Comparison of ENCODE assay signal across 19 cellular contexts in genomic region chr10:18611168-18611567, GRCh38. TPM values are rescaled to one million over a fixed set of nuclear protein-coding genes. Genes with fewer than 3 reads are reported as not detected.
DNase-seq lines count a peak whose midpoint lies in the region; FAIRE-seq and TF ChIP-seq lines count a peak whose summit lies in the region.
"Had no signal": no experiment of that assay in that cellular context is flagged by ENCODE, and none has a peak within 500 bp of the region (broad histone marks: within the 10 kb centered on the region; RNA-seq: fewer than 3 reads in every experiment).

No MANE protein-coding gene starts in this region.

- H3K4me3 Mint-ChIP-seq in nephron progenitor cell = no peak overlapping the region
- H3K4me3 Mint-ChIP-seq: activated naive CD8-positive, alpha-beta T cell treated with anti-CD3 and anti-CD28 coated beads for 36 hours; CD4-positive, alpha-beta memory T cell; naive thymus-derived CD8-positive, alpha-beta T cell; T-helper 1 cell treated with Interleukin-12 subunit alpha and Interleukin-12 subunit beta and Interleukin-4 antibody, amounts not matched to agents 30 μg/mL and 1 μg/mL, for 36 hours had no signal

- no peak for TF ChIP-seq CTCF in colonic mucosa (IDR thresholded peaks at IDR 0.05)
- TF ChIP-seq CTCF in nephron progenitor cell (IDR thresholded peaks at IDR 0.05) = no peak

- peaks cover 67% of the 10 kb centered on the region for H3K36me3 Mint-ChIP-seq in nephron progenitor cell (ENCODE audit: low read depth)

- intact Hi-C loops in colonic mucosa (cut with DNase I) = no loop called here

- H3K9ac ChIP-seq in HUES48 (ENCODE audit: low read depth, low read length) (no peak overlapping the region), colonic mucosa (ENCODE audit: low read depth in 2 of 2, low read length in 2 of 2) (no peak overlapping the region)

- H3K27ac Mint-ChIP-seq in nephron progenitor cell = peak overlapping the region; percentile 66
- H3K27ac Mint-ChIP-seq: activated naive CD8-positive, alpha-beta T cell treated with anti-CD3 and anti-CD28 coated beads for 36 hours; T-helper 1 cell treated with Interleukin-12 subunit alpha and Interleukin-12 subunit beta and Interleukin-4 antibody, amounts not matched to agents 30 μg/mL and 1 μg/mL, for 36 hours had no signal

- H3K27ac ChIP-seq in ACC112 (ENCODE audit: low read depth, low read length) = peak overlapping the region; percentile 89
- peak overlapping the region; percentile 31 for H3K27ac ChIP-seq in HUES48 (ENCODE audit: low read depth, low read length)
- peak overlapping the region; percentile 38 for H3K27ac ChIP-seq in colonic mucosa
- H3K27ac ChIP-seq: ovary had no signal

- no peak for FAIRE-seq in urothelium cell line (lab: Jason Lieb, UNC)
- FAIRE-seq: HTR-8/SVneo had no signal

- no peaks in the 10 kb centered on the region for H3K79me2 ChIP-seq in ACC112 (ENCODE audit: control insufficient read depth, insufficient read depth, low read length, unreplicated experiment)

- H3K27me3 ChIP-seq in ACC112 (ENCODE audit: insufficient read depth, low read length) (no peaks in the 10 kb centered on the region), HUES48 (ENCODE audit: control insufficient read depth, insufficient read depth, low read length) (no peaks in the 10 kb centered on the region), colonic mucosa (no peaks in the 10 kb centered on the region)
- H3K27me3 ChIP-seq: ovary, sigmoid colon had no signal

- H3K4me1 ChIP-seq in ACC112 (ENCODE audit: control insufficient read depth, insufficient read depth, low read length, unreplicated experiment) (peaks cover 50% of the 10 kb centered on the region), HUES48 (ENCODE audit: control insufficient read depth, insufficient read depth, low read length) (no peaks in the 10 kb centered on the region), colonic mucosa (no peaks in the 10 kb centered on the region)

- DNase-seq in colonic mucosa (no peak), nephron progenitor cell (no peak), NCI-H1436 (lab: John Stamatoyannopoulos, UW) (no peak), HuH-7.5 (ENCODE audit: low spot score) (no peak), NCI-H2081 (lab: John Stamatoyannopoulos, UW) (no peak), urothelium cell line (ENCODE audit: low spot score) (no peak)
- DNase-seq: activated CD4-positive, alpha-beta T cell treated with anti-CD3 and anti-CD28 coated beads, Interleukin-2, amount 50 U/mL, for 1 hour; activated naive CD8-positive, alpha-beta T cell treated with anti-CD3 and anti-CD28 coated beads for 36 hours; CD4-positive, alpha-beta memory T cell; effector CD8-positive, alpha-beta T cell; naive thymus-derived CD8-positive, alpha-beta T cell; NCI-H1092 treated with DMSO at 0.1 percent for 48 hours; OCI-M1; ovary; sigmoid colon had no signal

- H3K27me3 Mint-ChIP-seq in nephron progenitor cell (ENCODE audit: low read depth, poor library complexity) = no peaks in the 10 kb centered on the region
- H3K27me3 Mint-ChIP-seq: activated naive CD8-positive, alpha-beta T cell treated with anti-CD3 and anti-CD28 coated beads for 36 hours; CD4-positive, alpha-beta memory T cell; naive thymus-derived CD8-positive, alpha-beta T cell had no signal

- peaks cover 17% of the 10 kb centered on the region for H3K4me1 Mint-ChIP-seq in nephron progenitor cell
- H3K4me1 Mint-ChIP-seq: CD4-positive, alpha-beta memory T cell had no signal

- no peaks in the 10 kb centered on the region for H3K9me3 Mint-ChIP-seq in nephron progenitor cell
- H3K9me3 Mint-ChIP-seq: activated naive CD8-positive, alpha-beta T cell treated with anti-CD3 and anti-CD28 coated beads for 36 hours; CD4-positive, alpha-beta memory T cell; naive thymus-derived CD8-positive, alpha-beta T cell; T-helper 1 cell treated with Interleukin-12 subunit alpha and Interleukin-12 subunit beta and Interleukin-4 antibody, amounts not matched to agents 30 μg/mL and 1 μg/mL, for 36 hours had no signal

- H3K36me3 ChIP-seq in ACC112 (ENCODE audit: insufficient read depth, low read length) (peaks cover 6% of the 10 kb centered on the region; the same call in 1 of the 2 replicates), HUES48 (ENCODE audit: control insufficient read depth, insufficient read depth, low read length) (peaks cover 43% of the 10 kb centered on the region), colonic mucosa (no peaks in the 10 kb centered on the region)
- H3K36me3 ChIP-seq: ovary had no signal

- H3K4me3 ChIP-seq in ACC112 (ENCODE audit: low read depth, low read length) (no peak overlapping the region), HUES48 (ENCODE audit: low read depth, low read length) (no peak overlapping the region), colonic mucosa (no peak overlapping the region)
- H3K4me3 ChIP-seq: ovary, sigmoid colon had no signal

- no peaks in the 10 kb centered on the region for H3K9me3 ChIP-seq in HUES48 (ENCODE audit: control insufficient read depth, insufficient read depth, low read length)
- no peaks in the 10 kb centered on the region for H3K9me3 ChIP-seq in colonic mucosa
- H3K9me3 ChIP-seq: ovary, sigmoid colon had no signal

- no peak overlapping the region for H2AFZ ChIP-seq in ACC112 (ENCODE audit: low read length, unreplicated experiment)

RNA-seq across cellular contexts. Expression of gene NSUN6, which starts 40.2 kb away (rescaled TPM):
- total RNA-seq in colonic mucosa = 10 to 100 TPM in 1 of 2 donors, 1 to 10 TPM in 1; 8.3 to 13.1 TPM

RNA-seq across cellular contexts. Expression of gene ARL5B, which starts 48.1 kb away (rescaled TPM):
- total RNA-seq in colonic mucosa = 10 to 100 TPM; 14.0 to 31.2 TPM

Comparison
In these comparisons a context has a peak if more than half of its experiments do, and no peak if none do; other contexts are left out.
1. H3K27ac ChIP-seq: peak in every context shown above with its lines; median percentile 89 in ACC112; 38 in colonic mucosa; 31 in HUES48.